Comparison of ENCODE assay signal across 8 cellular contexts in the genomic region with DNA sequence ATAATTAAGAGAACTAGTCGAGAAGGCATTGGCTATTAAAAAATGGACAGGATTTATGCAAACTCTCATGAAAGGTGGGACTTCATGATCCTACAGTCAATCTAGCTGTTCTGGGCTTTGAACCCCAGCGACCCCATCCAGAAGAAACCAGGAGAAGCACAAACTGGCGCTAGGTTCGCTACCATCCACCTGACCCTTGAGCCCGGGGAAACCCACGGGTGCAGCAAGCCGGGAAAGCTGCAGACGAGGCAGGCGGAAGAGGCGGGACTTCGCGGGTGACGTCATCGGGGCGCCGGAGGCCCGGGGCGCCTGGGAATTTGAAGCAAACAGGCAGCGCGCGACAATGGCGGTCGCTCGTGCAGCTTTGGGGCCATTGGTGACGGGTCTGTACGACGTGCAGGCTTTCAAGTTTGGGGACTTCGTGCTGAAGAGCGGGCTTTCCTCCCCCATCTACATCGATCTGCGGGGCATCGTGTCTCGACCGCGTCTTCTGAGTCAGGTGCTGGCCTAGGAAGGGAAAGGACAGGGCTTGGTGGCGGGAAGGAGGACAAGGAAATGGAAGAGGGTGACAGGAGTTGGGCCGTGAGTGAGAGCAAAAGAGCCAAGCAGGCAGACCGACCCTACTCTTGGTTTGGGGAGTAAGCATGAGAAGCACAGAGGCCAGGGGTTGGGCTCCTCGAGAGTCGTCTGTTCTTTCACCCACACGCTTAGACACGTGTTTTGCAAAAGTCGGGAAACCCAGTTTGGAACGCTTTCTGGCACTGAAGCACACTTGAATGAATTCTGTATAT. TPM values are rescaled to one million over a fixed set of nuclear protein-coding genes. Genes with fewer than 3 reads are reported as not detected.
DNase-seq lines count a peak whose midpoint lies in the region; ATAC-seq and TF ChIP-seq lines count a peak whose summit lies in the region.

Gene UMPS, plus strand, starts transcription at position 324 of the 791 bp plus-strand sequence. Its CDS starts 20 bp downstream, at position 344.

- peaks cover 1% of the 10 kb centered on the region for H3K36me3 ChIP-seq in kidney epithelial cell (ENCODE audit: control insufficient read depth, insufficient read depth, low read length)

- peak within 1 kb of the TSS; percentile 55 for H3K4me3 ChIP-seq in kidney epithelial cell (ENCODE audit: low read depth, low read length)

- TF ChIP-seq CTCF in AG09319 (IDR thresholded peaks at IDR 0.05; ENCODE audit: low read depth, low read length) (no peak), kidney epithelial cell (IDR thresholded peaks at IDR 0.05; ENCODE audit: insufficient read depth, low read length, poor library complexity, severe bottlenecking) (no peak)

- no peaks in the 10 kb centered on the region for H3K27me3 ChIP-seq in kidney epithelial cell (ENCODE audit: control insufficient read depth, insufficient read depth, low read length)

- DNase-seq in AG09319 (ENCODE audit: extremely low read depth, low read depth) (peak; percentile 46), NCI-H446 (lab: John Stamatoyannopoulos, UW) (peak; percentile 66 to 90), cerebellum (ENCODE audit: low spot score) (peak; percentile 90), kidney epithelial cell (ENCODE audit: low read depth) (peak; percentile 41)
- DNase-seq in activated CD4-positive, CD25-positive, alpha-beta regulatory T cell treated with anti-CD3 and anti-CD28 coated beads, Interleukin-2, amount 50 U/mL, for 72 hours = peak; percentile 93
- peak; percentile 87 to 90 for DNase-seq in stimulated activated CD4-positive, alpha-beta T cell treated with anti-CD3 and anti-CD28 coated beads, Interleukin-15, amount 100 ng/mL, for 48 hours (ENCODE audit: low read depth in 2 of 2)

- ATAC-seq in GM19025 (IDR thresholded peaks at IDR 0.05; ENCODE audit: low read depth, unreplicated experiment) (peak; percentile 93), HG03280 (IDR thresholded peaks at IDR 0.05; ENCODE audit: unreplicated experiment) (peak; percentile 98)

RNA-seq across cellular contexts. Expression of gene UMPS, which starts in this region (rescaled TPM):
- 35.1 TPM for total RNA-seq in cerebellum
- 28.5 and 36.0 TPM in 2 replicates for total RNA-seq in kidney epithelial cell

Comparison
In these comparisons a context has a peak if more than half of its experiments do, and no peak if none do; other contexts are left out.
1. Peak in every context shown above with its lines: DNase-seq, ATAC-seq and H3K4me3 ChIP-seq.
2. DNase-seq: peak in every context shown above with its lines; median percentile 93 in activated CD4-positive, CD25-positive, alpha-beta regulatory T cell treated with anti-CD3 and anti-CD28 coated beads, Interleukin-2, amount 50 U/mL, for 72 hours; 90 in cerebellum; 88 in stimulated activated CD4-positive, alpha-beta T cell treated with anti-CD3 and anti-CD28 coated beads, Interleukin-15, amount 100 ng/mL, for 48 hours; 78 in NCI-H446; 46 in AG09319; 41 in kidney epithelial cell.